8 cellular contexts compared by ENCODE assay signal in genomic region chr9:35161713-35162604, GRCh38. TPM values are rescaled to one million over a fixed set of nuclear protein-coding genes. Genes with fewer than 3 reads are reported as not detected.
DNase-seq lines count a peak whose midpoint lies in the region; ATAC-seq, FAIRE-seq and TF ChIP-seq lines count a peak whose summit lies in the region.

UNC13B (plus strand) TSS chr9:35162009; CDS start chr9:35162284, 275 bp downstream.

- no peaks in the 10 kb centered on the region for H3K36me3 Mint-ChIP-seq in activated CD4-positive, alpha-beta T cell treated with anti-CD3 and anti-CD28 coated beads for 36 hours (ENCODE audit: low read depth)
- H3K36me3 Mint-ChIP-seq in chondrocyte (ENCODE audit: low read depth): no peaks in the 10 kb centered on the region

- peak; percentile 20 for FAIRE-seq in keratinocyte (lab: Jason Lieb, UNC)

- peak within 1 kb of the TSS; percentile 97 for H2AFZ ChIP-seq in keratinocyte (ENCODE audit: control insufficient read depth, low read length)

- no peaks in the 10 kb centered on the region for H4K20me1 ChIP-seq in keratinocyte (ENCODE audit: control insufficient read depth, extremely low read depth, insufficient read depth, low read length)

- H3K27me3 ChIP-seq in keratinocyte (ENCODE audit: control insufficient read depth, extremely low read depth, insufficient read depth, low read length): no peaks in the 10 kb centered on the region

- no peaks in the 10 kb centered on the region for H3K36me3 ChIP-seq in keratinocyte (ENCODE audit: control insufficient read depth in 2 of 2, extremely low read depth in 1 of 2, insufficient read depth in 2 of 2, low read length in 2 of 2)

- H3K27me3 Mint-ChIP-seq in activated CD4-positive, alpha-beta T cell treated with anti-CD3 and anti-CD28 coated beads for 36 hours: no peaks in the 10 kb centered on the region
- H3K27me3 Mint-ChIP-seq in chondrocyte (ENCODE audit: low read depth): no peaks in the 10 kb centered on the region

- POLR2A ChIA-PET in activated CD4-positive, alpha-beta T cell treated with anti-CD3 and anti-CD28 coated beads for 36 hours (lab: Charles Lee): interaction anchor here (0.7 kb wide), 1 partner anchor 48 kb away, joined by 3 read pairs; no protein-coding TSS in a partner anchor

- peak within 1 kb of the TSS; percentile 57 for H3K9ac ChIP-seq in keratinocyte (ENCODE audit: control insufficient read depth, extremely low read depth, insufficient read depth, low read length)

- H3K4me3 ChIP-seq in keratinocyte (ENCODE audit: control insufficient read depth in 2 of 3, extremely low read depth in 1 of 3, insufficient read depth in 2 of 3, low read depth in 1 of 3, low read length in 3 of 3): peak within 1 kb of the TSS; percentile 54 to 95 (median 80)

- peaks cover 22% of the 10 kb centered on the region for H3K4me1 Mint-ChIP-seq in activated CD4-positive, alpha-beta T cell treated with anti-CD3 and anti-CD28 coated beads for 36 hours
- H3K4me1 Mint-ChIP-seq in chondrocyte (ENCODE audit: low read depth): peaks cover 29% of the 10 kb centered on the region

- H3K27ac Mint-ChIP-seq in activated CD4-positive, alpha-beta T cell treated with anti-CD3 and anti-CD28 coated beads for 36 hours: peak within 1 kb of the TSS; percentile 4
- peak within 1 kb of the TSS; percentile 93 for H3K27ac Mint-ChIP-seq in chondrocyte (ENCODE audit: unreplicated experiment)

- H3K4me2 ChIP-seq in keratinocyte (ENCODE audit: control insufficient read depth, extremely low read depth, insufficient read depth, low read depth, low read length): peak within 1 kb of the TSS; percentile 69

- dilution Hi-C loops in keratinocyte (cut with MboI; ENCODE audit: extremely low pct_ligation_motif_present, low sequenced_read_pairs): no loop called here

- peaks cover 9% of the 10 kb centered on the region for H3K4me1 ChIP-seq in keratinocyte (ENCODE audit: control insufficient read depth, extremely low read depth, insufficient read depth, low read length)

- ATAC-seq in GM18505 (IDR thresholded peaks at IDR 0.05; ENCODE audit: unreplicated experiment): peak; percentile 68
- ATAC-seq in HG03103 (IDR thresholded peaks at IDR 0.05; ENCODE audit: low read depth, unreplicated experiment): peak; percentile 45
- ATAC-seq in activated CD4-positive, alpha-beta T cell treated with anti-CD3 and anti-CD28 coated beads for 36 hours: peak; percentile 93
- ATAC-seq in HG02840 (IDR thresholded peaks at IDR 0.05; ENCODE audit: low FRiP score, unreplicated experiment): no peak

- no peaks in the 10 kb centered on the region for H3K79me2 ChIP-seq in keratinocyte (ENCODE audit: control insufficient read depth, insufficient read depth, low read length)

- CTCF ChIA-PET in activated CD4-positive, alpha-beta T cell treated with anti-CD3 and anti-CD28 coated beads for 36 hours (lab: Charles Lee): interaction anchor here (0.6 to 2.5 kb wide), 8 partner anchors 14 to 443 kb away, joined by 3 to 10 read pairs (median 4); partner anchors contain the start of genes ATOSB and TESK1

- H3K9me3 Mint-ChIP-seq in activated CD4-positive, alpha-beta T cell treated with anti-CD3 and anti-CD28 coated beads for 36 hours (ENCODE audit: low read depth): no peaks in the 10 kb centered on the region
- H3K9me3 Mint-ChIP-seq in chondrocyte (ENCODE audit: low read depth): no peaks in the 10 kb centered on the region

- peak within 1 kb of the TSS; percentile 19 for H3K27ac ChIP-seq in keratinocyte (ENCODE audit: control insufficient read depth, insufficient read depth, low read length)

- H3K9me1 ChIP-seq in keratinocyte (ENCODE audit: control insufficient read depth, extremely low read depth, insufficient read depth, low read length): no peaks in the 10 kb centered on the region

- DNase-seq in NCI-H345 (lab: John Stamatoyannopoulos, UW) (peak; percentile 96), chondrocyte (ENCODE audit: low spot score) (peak; percentile 96), keratinocyte (ENCODE audit: low read depth, low spot score) (peak; percentile 52)
- DNase-seq in activated CD4-positive, alpha-beta T cell treated with anti-CD3 and anti-CD28 coated beads for 36 hours: peak; percentile 85
- DNase-seq in stimulated activated CD4-positive, alpha-beta T cell treated with anti-CD3 and anti-CD28 coated beads, Interleukin-12 subunit alpha, Interleukin-12 subunit beta, amount 100 ng/mL, for 4 hours: peak; percentile 78

- peak; percentile 64 for TF ChIP-seq POLR2A in GM18505 (IDR thresholded peaks at IDR 0.05; ENCODE audit: borderline replicate concordance, extremely low read depth, insufficient read depth, insufficient read length)

- intact Hi-C loops in activated CD4-positive, alpha-beta T cell treated with anti-CD3 and anti-CD28 coated beads for 36 hours (cut with DNase I, micrococcal nuclease): loop anchor here (1.0 to 5.0 kb wide), 5 partner anchors 45 to 570 kb away; partner anchors contain the start of genes ATOSB (in 1 of the 2), CCDC107 (in 1 of the 2), CREB3 (in 1 of the 2) and RMRP (in 1 of the 2)

- TF ChIP-seq CTCF in chondrocyte (IDR thresholded peaks at IDR 0.05): peak; percentile 69
- TF ChIP-seq CTCF in keratinocyte (optimal IDR thresholded peaks at IDR 0.05 in 1 of 3, IDR thresholded peaks at IDR 0.05 in 1 of 3, conservative IDR thresholded peaks at IDR 0.05 in 1 of 3; ENCODE audit: extremely low read depth in 1 of 3, insufficient read depth in 2 of 3, low read length in 3 of 3): peak in 1 of 3 experiments; percentile 43

- peak within 1 kb of the TSS; percentile 84 for H3K4me3 Mint-ChIP-seq in activated CD4-positive, alpha-beta T cell treated with anti-CD3 and anti-CD28 coated beads for 36 hours
- peak within 1 kb of the TSS; percentile 93 for H3K4me3 Mint-ChIP-seq in chondrocyte (ENCODE audit: unreplicated experiment)

- H3K9me3 ChIP-seq in keratinocyte (ENCODE audit: control insufficient read depth, low read depth, low read length): no peaks in the 10 kb centered on the region

RNA-seq across cellular contexts. Expression of gene UNC13B, which starts in this region (rescaled TPM):
- total RNA-seq in activated CD4-positive, alpha-beta T cell treated with anti-CD3 and anti-CD28 coated beads for 36 hours: 1 to 10 TPM; 2.7 to 4.0 TPM
- total RNA-seq in chondrocyte: 29.8 to 32.8 TPM (median 31.8 TPM) in 3 replicates
- polyA plus RNA-seq in keratinocyte: 9.3 to 10.9 TPM (median 9.8 TPM) in 3 replicates
- 9.2 TPM for polyA plus RNA-seq in keratinocyte (2011; ENCODE audit: low read depth)
- polyA plus RNA-seq in keratinocyte (2011; cell fraction: cytosol; rRNA removed): 9.5 and 10.1 TPM in 2 replicates
- polyA plus RNA-seq in keratinocyte (2011; cell fraction: nucleus; rRNA removed): 22.3 and 23.2 TPM in 2 replicates
- polyA plus RNA-seq in keratinocyte (2012; ENCODE audit: low replicate concordance): 6.0 and 10.4 TPM in 2 replicates
- 17.9 to 23.9 TPM (median 20.4 TPM) in 3 replicates for polyA minus RNA-seq in keratinocyte
- 17.3 TPM for polyA minus RNA-seq in keratinocyte (2011; cell fraction: cytosol; rRNA and poly(A)+ RNA removed)
- 13.1 and 22.9 TPM in 2 replicates for polyA minus RNA-seq in keratinocyte (2011; cell fraction: nucleus; rRNA and poly(A)+ RNA removed)
